10 cellular contexts compared by ENCODE assay signal in genomic region chr1:59146056-59146455, GRCh38.
DNase-seq lines count a peak whose midpoint lies in the region; ATAC-seq, FAIRE-seq and TF ChIP-seq lines count a peak whose summit lies in the region.
"Had no signal": no experiment of that assay in that cellular context is flagged by ENCODE, and none has a peak within 500 bp of the region (broad histone marks: within the 10 kb centered on the region; RNA-seq: fewer than 3 reads in every experiment).

No MANE protein-coding gene starts in this region.

- no peak for TF ChIP-seq RAD21 in GM12878 (IDR thresholded peaks at IDR 0.05; ENCODE audit: insufficient read depth, low read depth, low read length)

- DNase-seq in CD14-positive monocyte (ENCODE audit: low spot score) (no peak), HEK293T (ENCODE audit: extremely low spot score) (no peak), GM12878 (ENCODE audit: low read depth, low spot score) (no peak), naive B cell (no peak), NCI-H774 (lab: John Stamatoyannopoulos, UW) (no peak), NCI-H226 (no peak), sciatic nerve (ENCODE audit: low spot score) (no peak)

- no peaks in the 10 kb centered on the region for H3K36me3 Mint-ChIP-seq in CD14-positive monocyte
- no peaks in the 10 kb centered on the region for H3K36me3 Mint-ChIP-seq in naive B cell

- H3K9me3 Mint-ChIP-seq in CD14-positive monocyte = peaks cover 0 to 2% (median 0%) of the 10 kb centered on the region in 7 donors
- no peaks in the 10 kb centered on the region for H3K9me3 Mint-ChIP-seq in naive B cell

- CTCF ChIA-PET in HEK293T (lab: Yijun Ruan, JAX) (no interaction called here), GM12878 (lab: Yijun Ruan, JAX) (interaction anchor here (0.6 to 1.6 kb wide), 2 partner anchors 147 to 488 kb away, joined by 3 read pairs; no protein-coding TSS in a partner anchor)

- H3K36me3 ChIP-seq in GM12878 (ENCODE audit: control insufficient read depth in 2 of 2, insufficient read depth in 2 of 2, low read length in 1 of 2) = no peaks in the 10 kb centered on the region
- H3K36me3 ChIP-seq: neutrophil had no signal

- in situ Hi-C loops in GM12878 (cut with MboI) = no loop called here

- H3K79me2 ChIP-seq in GM12878 (ENCODE audit: control insufficient read depth, insufficient read depth, low read length) = no peaks in the 10 kb centered on the region

- no peaks in the 10 kb centered on the region for H3K27me3 ChIP-seq in GM12878 (replicated peaks in 1 of 2; ENCODE audit: control insufficient read depth in 2 of 2, insufficient read depth in 2 of 2, low read length in 1 of 2)

- FAIRE-seq in GM12878 (lab: Jason Lieb, UNC) = no peak

- peak overlapping the region; percentile 62 for H3K4me3 ChIP-seq in GM12878

- POLR2A ChIA-PET in HEK293T (lab: Yijun Ruan, JAX) (no interaction called here), GM12878 (lab: Charles Lee) (interaction anchor here (0.7 kb wide), 2 partner anchors 11 to 213 kb away, joined by 3 to 8 read pairs; no protein-coding TSS in a partner anchor)

- H3K4me2 ChIP-seq in GM12878 (ENCODE audit: control insufficient read depth, insufficient read depth) = peak overlapping the region; percentile 84

- no peak for TF ChIP-seq POLR2A in GM12878 (IDR thresholded peaks at IDR 0.05; ENCODE audit: low read depth, low read length)

- no peaks in the 10 kb centered on the region for H3K9me3 ChIP-seq in GM12878 (replicated peaks; ENCODE audit: control insufficient read depth, insufficient read depth, low read length)
- H3K9me3 ChIP-seq: neutrophil had no signal

- TF ChIP-seq CTCF in CD14-positive monocyte (IDR thresholded peaks at IDR 0.05) = no peak
- no peak for TF ChIP-seq CTCF in GM12878 (IDR thresholded peaks at IDR 0.05 in 2 of 3, conservative IDR thresholded peaks at IDR 0.05 in 1 of 3; ENCODE audit: control insufficient read depth in 2 of 3, extremely low read depth in 1 of 3, insufficient read depth in 1 of 3, low read depth in 3 of 3, low read length in 3 of 3)

- H3K27ac Mint-ChIP-seq in CD14-positive monocyte (no peak overlapping the region), naive B cell (peak overlapping the region in 4 of 6 donors; percentile 88 to 97 (median 94))

- no peak for TF ChIP-seq EP300 in GM12878 (IDR thresholded peaks at IDR 0.05; ENCODE audit: borderline replicate concordance in 1 of 2, control insufficient read depth in 1 of 2, low read depth in 2 of 2, low read length in 2 of 2)

- SMC1A ChIA-PET in GM12878 (lab: Charles Lee; ENCODE audit: uncharacterized antibody, unreplicated experiment) = interaction anchor here (1.2 to 1.9 kb wide), 5 partner anchors 22 to 147 kb away, joined by 3 to 7 read pairs (median 3); no protein-coding TSS in a partner anchor

- RAD21 ChIA-PET in GM12878 (lab: Charles Lee; ENCODE audit: unreplicated experiment) = interaction anchor here (0.6 to 1.1 kb wide), 3 partner anchors 243 to 426 kb away, joined by 3 read pairs; no protein-coding TSS in a partner anchor

- no peak for ATAC-seq in GM12878
- ATAC-seq in naive B cell (ENCODE audit: low read depth in 2 of 2) = no peak
- ATAC-seq in HG03097 (IDR thresholded peaks at IDR 0.05; ENCODE audit: low FRiP score, unreplicated experiment) = no peak
- ATAC-seq in sciatic nerve = no peak

- no peak overlapping the region; the same call in 1 of the 2 replicates for H2AFZ ChIP-seq in GM12878 (ENCODE audit: control insufficient read depth, low read depth, low read length)

- no TSS peak for BruUV-seq in GM12878 (replicated peaks; lab: Mats Ljungman, UMichigan)

- H3K9ac ChIP-seq in GM12878 (ENCODE audit: control insufficient read depth, insufficient read depth, low read length) = no peak overlapping the region

- peaks cover 28% of the 10 kb centered on the region for H3K4me1 ChIP-seq in GM12878 (ENCODE audit: control insufficient read depth, insufficient read depth, low read length)

- H3K4me3 Mint-ChIP-seq in CD14-positive monocyte (peak overlapping the region; percentile 81 to 98), naive B cell (peak overlapping the region; percentile 84 to 97 (median 93))

- H3K27ac ChIP-seq in GM12878 (ENCODE audit: control insufficient read depth, insufficient read depth) = no peak overlapping the region
- H3K27ac ChIP-seq: neutrophil, VCaP had no signal

- H4K20me1 ChIP-seq in GM12878 (ENCODE audit: control insufficient read depth, insufficient read depth) = no peaks in the 10 kb centered on the region

- H3K4me1 Mint-ChIP-seq in CD14-positive monocyte (peaks cover 39% of the 10 kb centered on the region), naive B cell (peaks cover 19 to 28% (median 24%) of the 10 kb centered on the region in 3 donors)

- intact Hi-C loops in CD14-positive monocyte (cut with micrococcal nuclease) = loop anchor here in 1 of 2 donors (10.0 kb wide), 2 partner anchors 149 to 549 kb away; partner anchors contain the start of gene FGGY
- intact Hi-C loops in GM12878 (cut with micrococcal nuclease; ENCODE audit: unreplicated experiment) = loop anchor here (2.0 to 10.0 kb wide), 4 partner anchors 131 to 551 kb away; partner anchors contain the start of genes FGGY and JUN
- intact Hi-C loops in sciatic nerve (cut with DNase I) = no loop called here

- 35% methylated on average over 4 of the region's 4 CpGs for WGBS in GM12878 (ENCODE audit: insufficient coverage, insufficient replicate concordance, low lambda C conversion rate, missing lambda C conversion rate)

- H3K27me3 Mint-ChIP-seq in CD14-positive monocyte (ENCODE audit: low read depth in 3 of 3) = peaks cover 13 to 20% (median 17%) of the 10 kb centered on the region in 3 donors
- H3K27me3 Mint-ChIP-seq in naive B cell = no peaks in the 10 kb centered on the region

TF ChIP-seq in HEK293T, 16 proteins besides CTCF, POLR2A, EP300 and RAD21:
- TF ChIP-seq L3MBTL2 (conservative IDR thresholded peaks at IDR 0.05) (0 out of 2 replicates have a peak, but pooled peaks have one; percentile 26), FOXA1 (IDR thresholded peaks at IDR 0.05) (no peak), ZNF384 (IDR thresholded peaks at IDR 0.05) (no peak), NFRKB (IDR thresholded peaks at IDR 0.05) (no peak)

TF ChIP-seq in GM12878, 131 proteins besides CTCF, POLR2A, EP300 and RAD21:
- TF ChIP-seq ZNF24 (IDR thresholded peaks at IDR 0.05) (peak; percentile 80), NRF1 (conservative IDR thresholded peaks at IDR 0.05; ENCODE audit: low read depth, low read length) (no peak), SKIL (IDR thresholded peaks at IDR 0.05; ENCODE audit: low read depth, poor library complexity, severe bottlenecking) (no peak), E2F4 (IDR thresholded peaks at IDR 0.05; ENCODE audit: low read depth, low read length) (no peak)

Comparison
In these comparisons a context has a peak if more than half of its experiments do, and no peak if none do; other contexts are left out.
1. H3K27ac Mint-ChIP-seq: peak in naive B cell (4 of 6); none in CD14-positive monocyte (0 of 7).